ENCODE assay signal across 1 cellular context in the genomic region with DNA sequence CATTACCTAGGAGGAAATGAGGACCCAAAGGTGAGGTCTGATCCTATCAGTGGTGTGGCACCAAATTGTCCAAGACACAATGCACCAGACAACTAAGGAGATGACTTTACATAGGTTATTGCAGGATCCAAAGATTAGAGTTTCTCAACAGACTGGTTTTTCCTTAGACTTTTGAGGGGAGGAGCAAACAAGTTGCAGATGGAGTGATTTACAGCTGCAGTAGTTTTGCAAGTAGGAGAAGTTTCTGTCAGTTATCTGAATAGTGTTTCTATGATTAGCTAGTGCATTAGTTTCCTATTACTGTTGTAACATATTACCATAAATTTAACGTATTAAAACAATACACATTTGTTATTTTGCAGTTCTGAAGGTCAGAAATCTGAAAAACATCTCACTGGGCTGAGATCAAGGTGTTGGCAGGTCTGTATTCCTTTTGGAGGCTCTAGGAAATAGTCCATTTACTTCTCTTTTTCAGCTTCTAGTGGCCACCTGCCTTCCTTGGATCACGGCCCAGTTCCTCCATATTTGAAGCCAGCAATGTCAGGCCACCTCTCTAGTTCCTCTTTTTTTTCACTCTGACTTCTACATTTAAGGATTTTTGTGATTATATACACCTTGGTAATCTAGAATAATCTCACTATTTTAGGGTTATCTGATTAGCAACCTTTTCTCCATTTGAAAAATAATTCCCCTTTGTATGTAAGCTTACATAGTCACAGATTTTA.
TF ChIP-seq lines count a peak whose summit lies in the region.

No MANE protein-coding gene starts in this region.

TF ChIP-seq in GM23338, 12 proteins besides CTCF, POLR2A, EP300 and RAD21 (continued from another document):
- TF ChIP-seq, protein P1, sequence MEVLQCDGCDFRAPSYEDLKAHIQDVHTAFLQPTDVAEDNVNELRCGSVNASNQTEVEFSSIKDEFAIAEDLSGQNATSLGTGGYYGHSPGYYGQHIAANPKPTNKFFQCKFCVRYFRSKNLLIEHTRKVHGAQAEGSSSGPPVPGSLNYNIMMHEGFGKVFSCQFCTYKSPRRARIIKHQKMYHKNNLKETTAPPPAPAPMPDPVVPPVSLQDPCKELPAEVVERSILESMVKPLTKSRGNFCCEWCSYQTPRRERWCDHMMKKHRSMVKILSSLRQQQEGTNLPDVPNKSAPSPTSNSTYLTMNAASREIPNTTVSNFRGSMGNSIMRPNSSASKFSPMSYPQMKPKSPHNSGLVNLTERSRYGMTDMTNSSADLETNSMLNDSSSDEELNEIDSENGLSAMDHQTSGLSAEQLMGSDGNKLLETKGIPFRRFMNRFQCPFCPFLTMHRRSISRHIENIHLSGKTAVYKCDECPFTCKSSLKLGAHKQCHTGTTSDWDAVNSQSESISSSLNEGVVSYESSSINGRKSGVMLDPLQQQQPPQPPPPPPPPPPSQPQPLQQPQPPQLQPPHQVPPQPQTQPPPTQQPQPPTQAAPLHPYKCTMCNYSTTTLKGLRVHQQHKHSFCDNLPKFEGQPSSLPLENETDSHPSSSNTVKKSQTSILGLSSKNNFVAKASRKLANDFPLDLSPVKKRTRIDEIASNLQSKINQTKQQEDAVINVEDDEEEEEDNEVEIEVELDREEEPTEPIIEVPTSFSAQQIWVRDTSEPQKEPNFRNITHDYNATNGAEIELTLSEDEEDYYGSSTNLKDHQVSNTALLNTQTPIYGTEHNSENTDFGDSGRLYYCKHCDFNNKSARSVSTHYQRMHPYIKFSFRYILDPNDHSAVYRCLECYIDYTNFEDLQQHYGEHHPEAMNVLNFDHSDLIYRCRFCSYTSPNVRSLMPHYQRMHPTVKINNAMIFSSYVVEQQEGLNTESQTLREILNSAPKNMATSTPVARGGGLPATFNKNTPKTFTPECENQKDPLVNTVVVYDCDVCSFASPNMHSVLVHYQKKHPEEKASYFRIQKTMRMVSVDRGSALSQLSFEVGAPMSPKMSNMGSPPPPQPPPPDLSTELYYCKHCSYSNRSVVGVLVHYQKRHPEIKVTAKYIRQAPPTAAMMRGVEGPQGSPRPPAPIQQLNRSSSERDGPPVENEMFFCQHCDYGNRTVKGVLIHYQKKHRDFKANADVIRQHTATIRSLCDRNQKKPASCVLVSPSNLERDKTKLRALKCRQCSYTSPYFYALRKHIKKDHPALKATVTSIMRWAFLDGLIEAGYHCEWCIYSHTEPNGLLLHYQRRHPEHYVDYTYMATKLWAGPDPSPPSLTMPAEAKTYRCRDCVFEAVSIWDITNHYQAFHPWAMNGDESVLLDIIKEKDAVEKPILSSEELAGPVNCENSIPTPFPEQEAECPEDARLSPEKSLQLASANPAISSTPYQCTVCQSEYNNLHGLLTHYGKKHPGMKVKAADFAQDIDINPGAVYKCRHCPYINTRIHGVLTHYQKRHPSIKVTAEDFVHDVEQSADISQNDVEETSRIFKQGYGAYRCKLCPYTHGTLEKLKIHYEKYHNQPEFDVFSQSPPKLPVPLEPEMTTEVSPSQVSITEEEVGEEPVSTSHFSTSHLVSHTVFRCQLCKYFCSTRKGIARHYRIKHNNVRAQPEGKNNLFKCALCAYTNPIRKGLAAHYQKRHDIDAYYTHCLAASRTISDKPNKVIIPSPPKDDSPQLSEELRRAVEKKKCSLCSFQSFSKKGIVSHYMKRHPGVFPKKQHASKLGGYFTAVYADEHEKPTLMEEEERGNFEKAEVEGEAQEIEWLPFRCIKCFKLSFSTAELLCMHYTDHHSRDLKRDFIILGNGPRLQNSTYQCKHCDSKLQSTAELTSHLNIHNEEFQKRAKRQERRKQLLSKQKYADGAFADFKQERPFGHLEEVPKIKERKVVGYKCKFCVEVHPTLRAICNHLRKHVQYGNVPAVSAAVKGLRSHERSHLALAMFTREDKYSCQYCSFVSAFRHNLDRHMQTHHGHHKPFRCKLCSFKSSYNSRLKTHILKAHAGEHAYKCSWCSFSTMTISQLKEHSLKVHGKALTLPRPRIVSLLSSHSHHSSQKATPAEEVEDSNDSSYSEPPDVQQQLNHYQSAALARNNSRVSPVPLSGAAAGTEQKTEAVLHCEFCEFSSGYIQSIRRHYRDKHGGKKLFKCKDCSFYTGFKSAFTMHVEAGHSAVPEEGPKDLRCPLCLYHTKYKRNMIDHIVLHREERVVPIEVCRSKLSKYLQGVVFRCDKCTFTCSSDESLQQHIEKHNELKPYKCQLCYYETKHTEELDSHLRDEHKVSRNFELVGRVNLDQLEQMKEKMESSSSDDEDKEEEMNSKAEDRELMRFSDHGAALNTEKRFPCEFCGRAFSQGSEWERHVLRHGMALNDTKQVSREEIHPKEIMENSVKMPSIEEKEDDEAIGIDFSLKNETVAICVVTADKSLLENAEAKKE (CRISPR knock-in tag; IDR thresholded peaks at IDR 0.05): no peak
- TF ChIP-seq NANOG (IDR thresholded peaks at IDR 0.05; ENCODE audit: borderline replicate concordance): no peak
- no peak for TF ChIP-seq EZH2phosphoT487 (IDR thresholded peaks at IDR 0.05; ENCODE audit: unreplicated experiment)
- no peak for TF ChIP-seq ZNF331 (CRISPR knock-in tag; IDR thresholded peaks at IDR 0.05; ENCODE audit: low read depth)
- TF ChIP-seq ZNF114 (CRISPR knock-in tag; IDR thresholded peaks at IDR 0.05): no peak
- TF ChIP-seq CREB1 (CRISPR knock-in tag; IDR thresholded peaks at IDR 0.05; ENCODE audit: low read depth): no peak
- TF ChIP-seq POLR2AphosphoS5 (IDR thresholded peaks at IDR 0.05; ENCODE audit: low read depth): no peak
- TF ChIP-seq EZH2 (IDR thresholded peaks at IDR 0.05; ENCODE audit: low read depth, unreplicated experiment): no peak
